13 cellular contexts compared by ENCODE assay signal in genomic region chr10:104527013-104527412, GRCh38.
A peak's percentile ranks its signal among the peaks of the same experiment; 100 is the strongest.
DNase-seq lines count a peak whose midpoint lies in the region; ATAC-seq lines count a peak whose summit lies in the region.
"Had no signal": no experiment of that assay in that cellular context is flagged by ENCODE, and none has a peak within 500 bp of the region (broad histone marks: within the 10 kb centered on the region; RNA-seq: fewer than 3 reads in every experiment).

No MANE protein-coding gene starts in this region.

- no peaks in the 10 kb centered on the region for H3K9me3 Mint-ChIP-seq in activated CD4-positive, alpha-beta T cell treated with anti-CD3 and anti-CD28 coated beads for 36 hours (ENCODE audit: low read depth)
- H3K9me3 Mint-ChIP-seq in activated T-helper 17 cell treated with anti-CD3 and anti-CD28 coated beads, Interleukin-2, amount 50 U/mL, for 72 hours, result no peaks in the 10 kb centered on the region
- H3K9me3 Mint-ChIP-seq: CD4-positive, alpha-beta T cell; GM23338 had no signal

- no peak overlapping the region for H3K4me3 Mint-ChIP-seq in activated CD4-positive, alpha-beta T cell treated with anti-CD3 and anti-CD28 coated beads for 36 hours
- H3K4me3 Mint-ChIP-seq in activated T-helper 17 cell treated with anti-CD3 and anti-CD28 coated beads, Interleukin-2, amount 50 U/mL, for 72 hours, result no peak overlapping the region
- H3K4me3 Mint-ChIP-seq: CD4-positive, alpha-beta T cell; GM23338 had no signal

- H3K36me3 Mint-ChIP-seq in activated CD4-positive, alpha-beta T cell treated with anti-CD3 and anti-CD28 coated beads for 36 hours (ENCODE audit: low read depth), result no peaks in the 10 kb centered on the region
- no peaks in the 10 kb centered on the region for H3K36me3 Mint-ChIP-seq in activated T-helper 17 cell treated with anti-CD3 and anti-CD28 coated beads, Interleukin-2, amount 50 U/mL, for 72 hours (ENCODE audit: low read depth)

- intact Hi-C loops in activated CD4-positive, alpha-beta T cell treated with anti-CD3 and anti-CD28 coated beads for 36 hours (cut with DNase I, micrococcal nuclease), result no loop called here

- peak; percentile 42 for ATAC-seq in activated CD4-positive, alpha-beta T cell treated with anti-CD3 and anti-CD28 coated beads for 36 hours
- ATAC-seq in activated T-helper 17 cell treated with anti-CD3 and anti-CD28 coated beads, Interleukin-2, amount 50 U/mL, for 72 hours (replicated peaks), result peak; percentile 56
- ATAC-seq: A549, GM23338 had no signal

- peaks cover 5% of the 10 kb centered on the region for H3K27me3 Mint-ChIP-seq in activated CD4-positive, alpha-beta T cell treated with anti-CD3 and anti-CD28 coated beads for 36 hours
- H3K27me3 Mint-ChIP-seq in activated T-helper 17 cell treated with anti-CD3 and anti-CD28 coated beads, Interleukin-2, amount 50 U/mL, for 72 hours, result peaks cover 14% of the 10 kb centered on the region

- CTCF ChIA-PET in activated CD4-positive, alpha-beta T cell treated with anti-CD3 and anti-CD28 coated beads for 36 hours (lab: Charles Lee), result interaction anchor here (1.4 kb wide), 1 partner anchor 235 kb away, joined by 4 read pairs; no protein-coding TSS in a partner anchor

- POLR2A ChIA-PET in activated CD4-positive, alpha-beta T cell treated with anti-CD3 and anti-CD28 coated beads for 36 hours (lab: Charles Lee), result interaction anchor here (0.5 kb wide), 1 partner anchor 55 kb away, joined by 5 read pairs; no protein-coding TSS in a partner anchor

- H3K4me1 Mint-ChIP-seq in activated CD4-positive, alpha-beta T cell treated with anti-CD3 and anti-CD28 coated beads for 36 hours, result no peaks in the 10 kb centered on the region
- H3K4me1 Mint-ChIP-seq in activated T-helper 17 cell treated with anti-CD3 and anti-CD28 coated beads, Interleukin-2, amount 50 U/mL, for 72 hours, result no peaks in the 10 kb centered on the region
- H3K4me1 Mint-ChIP-seq: GM23338 had no signal

- H3K27ac Mint-ChIP-seq in activated CD4-positive, alpha-beta T cell treated with anti-CD3 and anti-CD28 coated beads for 36 hours, result no peak overlapping the region
- H3K27ac Mint-ChIP-seq in activated T-helper 17 cell treated with anti-CD3 and anti-CD28 coated beads, Interleukin-2, amount 50 U/mL, for 72 hours, result no peak overlapping the region
- H3K27ac Mint-ChIP-seq: CD4-positive, alpha-beta T cell; GM23338 had no signal

- peak; percentile 9 for DNase-seq in activated CD4-positive, alpha-beta T cell treated with anti-CD3 and anti-CD28 coated beads for 36 hours
- no peak for DNase-seq in activated CD4-positive, alpha-beta T cell treated with anti-CD3 and anti-CD28 coated beads for 1 hour
- DNase-seq in activated naive CD4-positive, alpha-beta T cell treated with Interleukin-2 at 50 U/mL for 16 hours, result peak; percentile 4
- DNase-seq in activated naive CD4-positive, alpha-beta T cell treated with anti-CD3 and anti-CD28 coated beads, Interleukin-2, amount 50 U/mL, for 16 hours, result no peak
- DNase-seq in mesenteric fat pad (ENCODE audit: low spot score) (peak; percentile 14), NCI-H1436 (lab: John Stamatoyannopoulos, UW) (no peak)
- DNase-seq: AML-193; Caco-2; CD4-positive, alpha-beta T cell; HCEC 1CT had no signal

Comparison
In these comparisons a context has a peak if more than half of its experiments do, and no peak if none do; other contexts are left out.
1. DNase-seq: peak in activated CD4-positive, alpha-beta T cell treated with anti-CD3 and anti-CD28 coated beads for 36 hours (single experiment), activated naive CD4-positive, alpha-beta T cell treated with Interleukin-2 at 50 U/mL for 16 hours (single experiment) and mesenteric fat pad (single experiment); none in activated CD4-positive, alpha-beta T cell treated with anti-CD3 and anti-CD28 coated beads for 1 hour (single experiment), activated naive CD4-positive, alpha-beta T cell treated with anti-CD3 and anti-CD28 coated beads, Interleukin-2, amount 50 U/mL, for 16 hours (single experiment) and NCI-H1436 (single experiment).